ENCODE assay signal across 29 cellular contexts in genomic region chr6:153263489-153263888, GRCh38.
"Had no signal": no experiment of that assay in that cellular context is flagged by ENCODE, and none has a peak within 500 bp of the region (broad histone marks: within the 10 kb centered on the region; RNA-seq: fewer than 3 reads in every experiment).

No MANE protein-coding gene starts in this region.

- H3K27ac ChIP-seq: ovary, parathyroid adenoma, psoas muscle, skin epidermis, spleen, stomach, suprapubic skin, thoracic aorta, thyroid gland, tibial nerve, upper lobe of left lung, vagina had no signal

- H3K9me3 ChIP-seq: ovary, psoas muscle, stomach, suprapubic skin, thyroid gland, tibial nerve, upper lobe of left lung, vagina had no signal

- H2AFZ ChIP-seq: parathyroid adenoma had no signal

- ATAC-seq: naive thymus-derived CD8-positive, alpha-beta T cell; natural killer cell treated with Interleukin-12 subunit alpha and Interleukin-12 subunit beta and Interleukin-15 and Interleukin-18, amount 100 ng/mL, for 72 hours; psoas muscle; right cardiac atrium; sciatic nerve; stimulated activated effector memory CD8-positive, alpha-beta T cell treated with anti-CD3 and anti-CD28 coated beads, Interleukin-12 subunit alpha, Interleukin-12 subunit beta, amount 100 ng/mL, for 72 hours; stimulated activated naive B cell treated with anti-CD40 and anti-IgM and Interleukin-4, amounts not matched to agents 10 μg/mL and 1 μg/mL and 100 μg/mL, for 72 hours had no signal

- DNase-seq: naive B cell; naive thymus-derived CD8-positive, alpha-beta T cell; nephron progenitor cell; occipital lobe; ovary; psoas muscle; right cardiac atrium; spleen; stimulated activated CD4-positive, alpha-beta T cell treated with anti-CD3 and anti-CD28 coated beads, Interleukin-12 subunit alpha, Interleukin-12 subunit beta, amount 100 ng/mL, for 4 hours; stimulated activated CD4-positive, alpha-beta T cell treated with anti-CD3 and anti-CD28 coated beads, Interleukin-2, amount 100 ng/mL, for 24 hours; stimulated activated CD4-positive, alpha-beta T cell treated with anti-CD3 and anti-CD28 coated beads, Interleukin-2, amount 100 ng/mL, for 48 hours; stimulated activated CD4-positive, alpha-beta T cell treated with anti-CD3 and anti-CD28 coated beads, Interleukin-4, amount 100 ng/mL, for 24 hours; stimulated activated naive B cell treated with anti-CD40 and anti-IgM and Interleukin-4, amounts not matched to agents 10 μg/mL and 1 μg/mL and 100 μg/mL, for 72 hours; stimulated activated naive CD4-positive, alpha-beta T cell treated with Interleukin-2 at 50 U/mL for 16 hours; stomach; thyroid gland; trophoblast cell; upper lobe of left lung had no signal

- FAIRE-seq: urothelium cell line had no signal

- H3K4me1 ChIP-seq: parathyroid adenoma, psoas muscle, spleen, stomach, suprapubic skin, thyroid gland, tibial nerve, upper lobe of left lung, vagina had no signal

- H3K79me2 ChIP-seq: parathyroid adenoma had no signal

- H3K27me3 ChIP-seq: ovary, spleen, stomach, suprapubic skin, thyroid gland, tibial nerve, upper lobe of left lung, vagina had no signal

- H3K36me3 ChIP-seq: ovary, spleen, stomach, suprapubic skin, thoracic aorta, thyroid gland, tibial nerve, upper lobe of left lung, vagina had no signal

- H3K4me3 ChIP-seq: ovary, psoas muscle, skin epidermis, smooth muscle cell, spleen, stomach, suprapubic skin, thoracic aorta, thyroid gland, tibial nerve, upper lobe of left lung, vagina had no signal

- H3K4me2 ChIP-seq: smooth muscle cell had no signal

- H3K9ac ChIP-seq: parathyroid adenoma had no signal
